Comparison of ENCODE assay signal across 22 cellular contexts in the genomic region with DNA sequence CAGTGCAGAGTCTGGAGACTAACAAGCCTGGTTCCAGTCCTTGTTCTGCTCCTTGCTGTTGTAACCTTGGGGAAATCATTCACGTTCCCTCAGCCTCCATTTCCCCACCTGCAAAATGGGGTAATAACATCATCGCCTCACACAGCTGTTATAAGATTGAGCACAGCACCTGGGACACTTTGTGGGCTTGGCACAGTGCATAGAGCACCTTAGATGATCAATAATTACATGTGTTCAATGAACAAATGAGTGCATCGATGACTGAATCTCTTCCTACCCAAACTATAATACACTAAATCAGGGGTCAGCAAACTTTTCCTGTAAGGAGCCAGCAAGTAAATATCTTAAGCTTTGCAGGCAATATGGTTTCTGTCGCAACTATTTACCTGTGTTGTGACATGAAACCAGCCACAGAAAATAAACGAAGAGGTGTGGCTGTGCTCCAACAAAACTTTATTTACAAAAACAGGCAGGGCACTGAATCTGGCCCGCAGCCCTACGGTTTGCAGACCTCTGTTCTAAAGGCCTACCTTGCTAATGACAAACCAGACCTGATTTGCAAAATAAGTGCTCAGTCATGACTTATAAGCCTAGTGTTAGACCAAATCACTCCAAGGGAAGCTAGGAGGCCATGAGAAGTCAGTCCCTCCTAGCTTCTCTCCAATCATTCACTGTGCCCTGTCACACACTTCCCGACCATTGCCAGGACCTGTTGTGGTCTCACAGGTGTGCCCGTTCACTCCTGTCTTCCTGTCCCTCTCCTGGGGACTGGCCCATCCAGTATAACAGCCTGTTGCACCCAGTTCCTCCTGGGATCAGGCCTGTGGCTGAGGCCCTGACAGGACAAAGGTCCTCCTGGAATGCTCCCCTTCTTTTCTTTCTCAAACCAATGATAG.
"Had no signal": no experiment of that assay in that cellular context is flagged by ENCODE, and none has a peak within 500 bp of the region (broad histone marks: within the 10 kb centered on the region; RNA-seq: fewer than 3 reads in every experiment).

No MANE protein-coding gene starts in this region.

- DNase-seq: activated CD4-positive, alpha-beta memory T cell treated with anti-CD3 and anti-CD28 coated beads, Interleukin-2, amount 10 ng/mL, durations not matched to agents 7 days and 5 days; activated CD4-positive, alpha-beta T cell treated with anti-CD3 and anti-CD28 coated beads for 1 hour; activated CD4-positive, alpha-beta T cell treated with anti-CD3 and anti-CD28 coated beads, Interleukin-2, amount 10 ng/mL, durations not matched to agents 7 days and 5 days; activated gamma-delta T cell treated with Interleukin-2 at 50 U/mL for 16 hours; activated naive CD4-positive, alpha-beta T cell treated with anti-CD3 and anti-CD28 coated beads, Interleukin-2, amount 50 U/mL, for 16 hours; activated T-cell treated with anti-CD3 and anti-CD28 coated beads, Interleukin-2, amount 50 U/mL, for 4 hours; amniotic stem cell; brain microvascular endothelial cell; central memory CD4-positive, alpha-beta T cell; endodermal cell; posterior cingulate gyrus; right cardiac atrium; stimulated activated CD4-positive, alpha-beta T cell treated with anti-CD3 and anti-CD28 coated beads, Interleukin-2, amount 100 ng/mL, for 48 hours; SW 1271; T-helper 9 cell had no signal

- FAIRE-seq: astrocyte had no signal

- H3K4me1 ChIP-seq: gastroesophageal sphincter had no signal

- H3K27me3 ChIP-seq: brain microvascular endothelial cell, gastroesophageal sphincter, hepatocyte, vagina had no signal

- H3K27ac ChIP-seq: brain microvascular endothelial cell, gastroesophageal sphincter, hepatocyte, thoracic aorta, vagina had no signal

- H3K4me2 ChIP-seq: hepatocyte had no signal

- H3K9me3 ChIP-seq: gastroesophageal sphincter, thoracic aorta, vagina had no signal

- H3K36me3 ChIP-seq: brain microvascular endothelial cell, gastroesophageal sphincter, thoracic aorta, vagina had no signal

- ATAC-seq: activated T-cell treated with anti-CD3 and anti-CD28 coated beads, Interleukin-2, amount 50 U/mL, for 4 hours; activated T-helper 17 cell treated with anti-CD3 and anti-CD28 coated beads, Interleukin-2, amount 50 U/mL, for 72 hours; gastroesophageal sphincter; right cardiac atrium; stimulated activated effector memory CD8-positive, alpha-beta T cell treated with anti-CD3 and anti-CD28 coated beads, Interleukin-12 subunit alpha, Interleukin-12 subunit beta, amount 100 ng/mL, for 72 hours had no signal

- H3K79me2 ChIP-seq: hepatocyte had no signal

- H3K4me3 ChIP-seq: gastroesophageal sphincter, hepatocyte, thoracic aorta, vagina had no signal

- H2AFZ ChIP-seq: hepatocyte had no signal
